23 cellular contexts compared by ENCODE assay signal in the genomic region with DNA sequence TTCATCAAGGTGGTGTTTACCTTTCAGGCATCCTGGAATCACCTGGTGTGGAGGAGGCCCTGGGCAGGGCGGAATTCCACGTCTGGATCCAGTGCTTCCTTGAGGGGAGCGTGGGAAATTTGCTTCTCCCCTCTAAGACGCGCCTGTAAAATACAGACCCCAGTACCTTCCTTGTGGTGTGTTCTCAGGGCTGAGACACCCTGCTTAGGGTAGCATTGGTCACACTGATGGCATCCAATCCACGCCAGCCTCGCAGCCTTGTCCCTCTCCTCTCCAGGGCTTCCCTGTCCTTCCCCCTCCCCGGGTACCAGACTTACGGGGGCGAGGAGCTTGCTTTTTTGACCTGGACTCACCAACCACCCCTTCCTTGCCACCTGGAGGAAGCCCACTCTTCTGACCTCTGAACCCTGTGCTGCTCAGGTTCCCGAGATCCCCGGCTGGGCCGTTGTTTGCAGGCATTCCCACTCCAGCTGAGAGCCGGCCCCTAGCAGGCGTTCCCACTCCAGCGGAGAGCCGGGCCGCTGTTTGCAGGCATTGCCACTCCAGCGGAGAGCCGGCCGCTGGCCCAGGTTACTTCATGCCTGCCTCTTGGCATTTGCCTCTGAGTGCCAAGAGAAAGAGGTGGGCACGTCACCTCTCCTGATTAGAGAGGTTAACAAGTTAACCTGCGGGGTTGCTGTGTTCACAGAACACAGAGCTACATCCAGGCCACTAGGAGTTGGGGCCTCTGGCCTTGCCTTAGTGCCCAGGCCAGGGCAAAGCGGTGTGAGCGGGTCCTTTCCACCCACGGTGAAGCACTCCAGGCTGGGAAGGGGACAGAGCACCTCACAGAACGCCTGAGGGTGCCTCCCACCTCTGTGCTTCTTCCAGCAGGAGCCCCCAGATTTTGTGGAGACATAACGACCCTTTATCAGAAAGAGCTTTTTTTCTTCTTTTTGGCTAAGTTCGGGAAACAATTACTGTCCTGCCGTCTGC.
A peak's percentile ranks its signal among the peaks of the same experiment; 100 is the strongest.
DNase-seq lines count a peak whose midpoint lies in the region; ATAC-seq and TF ChIP-seq lines count a peak whose summit lies in the region.
"Had no signal": no experiment of that assay in that cellular context is flagged by ENCODE, and none has a peak within 500 bp of the region (broad histone marks: within the 10 kb centered on the region; RNA-seq: fewer than 3 reads in every experiment).

No MANE protein-coding gene starts in this region.

- no peak for TF ChIP-seq POLR2A in esophagus muscularis mucosa (IDR thresholded peaks at IDR 0.05; ENCODE audit: low read depth)
- TF ChIP-seq POLR2A in stomach (IDR thresholded peaks at IDR 0.05), result no peak

- H3K27ac ChIP-seq in esophagus muscularis mucosa (replicated peaks in 1 of 4), result no peak overlapping the region
- no peak overlapping the region for H3K27ac ChIP-seq in lung (ENCODE audit: low read depth in 1 of 2, low read length in 1 of 2)
- H3K27ac ChIP-seq in stomach, result peak overlapping the region in 1 of 5 donors; percentile 16
- H3K27ac ChIP-seq: 22Rv1, C4-2B, HL-60, KMS-11 had no signal

- no peak for TF ChIP-seq CTCF in esophagus muscularis mucosa (IDR thresholded peaks at IDR 0.05)
- TF ChIP-seq CTCF in lung (IDR thresholded peaks at IDR 0.05; ENCODE audit: control extremely low read depth, extremely low read depth), result no peak
- no peak for TF ChIP-seq CTCF in stomach (IDR thresholded peaks at IDR 0.05)

- 80% methylated on average over 29 of the region's 30 CpGs for WGBS in esophagus muscularis mucosa
- 65 to 73% methylated on average over 30 of the region's 30 CpGs for WGBS in lung, 2 donors
- WGBS in stomach, 5 donors, result 41 to 71% (median 58%) methylated on average over 26 to 30 of the region's 30 CpGs

- peak; percentile 48 for ATAC-seq in lung (ENCODE audit: insufficient read depth, low FRiP score)
- ATAC-seq in GM18870 (IDR thresholded peaks at IDR 0.05; ENCODE audit: unreplicated experiment), result no peak
- ATAC-seq in GM21723 (IDR thresholded peaks at IDR 0.05; ENCODE audit: unreplicated experiment), result no peak
- ATAC-seq in GM18498 (IDR thresholded peaks at IDR 0.05; ENCODE audit: unreplicated experiment), result no peak
- ATAC-seq: CD8-positive, alpha-beta T cell; PC-3; Right ventricle myocardium inferior had no signal

- H3K4me1 ChIP-seq in esophagus muscularis mucosa (no peaks in the 10 kb centered on the region), lung (ENCODE audit: control insufficient read depth in 2 of 2, insufficient read depth in 2 of 2, low read length in 2 of 2) (peaks cover 0 to 2% of the 10 kb centered on the region in 2 donors), stomach (peaks cover 5 to 38% (median 23%) of the 10 kb centered on the region in 4 donors)

- intact Hi-C loops in esophagus muscularis mucosa (cut with DNase I) (no loop called here), stomach (cut with DNase I; ENCODE audit: low total_unique reads) (no loop called here)

- DNase-seq in activated CD8-positive, alpha-beta memory T cell treated with anti-CD3 and anti-CD28 coated beads for 24 hours, result peak; percentile 35
- DNase-seq in activated CD8-positive, alpha-beta memory T cell treated with anti-CD3 and anti-CD28 coated beads, Interleukin-2, amount 50 U/mL, for 4 hours, result no peak
- DNase-seq in esophagus muscularis mucosa (ENCODE audit: extremely low spot score) (peak; percentile 57), lung (ENCODE audit: low spot score) (peak; percentile 83), stomach (peak; percentile 69)
- DNase-seq: CD8-positive, alpha-beta T cell; DMS79 treated with DMSO at 0.1 percent for 48 hours; GF-D8; GOT3; MM.1S; NCI-H2029; NCI-H446; NCI-H524 treated with DMSO at 0.1 percent for 48 hours; NCI-H774; PC-3 had no signal

- TF ChIP-seq EP300 in esophagus muscularis mucosa (IDR thresholded peaks at IDR 0.05), result no peak
- no peak for TF ChIP-seq EP300 in stomach (IDR thresholded peaks at IDR 0.05)

- H3K4me3 ChIP-seq in esophagus muscularis mucosa, result no peak overlapping the region
- H3K4me3 ChIP-seq in lung, result no peak overlapping the region
- no peak overlapping the region for H3K4me3 ChIP-seq in stomach

- H3K27me3 ChIP-seq in esophagus muscularis mucosa (peaks cover 0 to 44% (median 0%) of the 10 kb centered on the region in 4 donors), lung (ENCODE audit: control insufficient read depth, insufficient read depth) (no peaks in the 10 kb centered on the region), stomach (peaks cover 0 to 21% (median 0%) of the 10 kb centered on the region in 3 donors)

- no peaks in the 10 kb centered on the region for H3K9me3 ChIP-seq in esophagus muscularis mucosa
- H3K9me3 ChIP-seq in lung (ENCODE audit: control insufficient read depth in 2 of 2, insufficient read depth in 1 of 2, low read length in 1 of 2), result no peaks in the 10 kb centered on the region
- no peaks in the 10 kb centered on the region for H3K9me3 ChIP-seq in stomach

- H3K36me3 ChIP-seq in esophagus muscularis mucosa, result no peaks in the 10 kb centered on the region
- no peaks in the 10 kb centered on the region for H3K36me3 ChIP-seq in lung (ENCODE audit: control insufficient read depth in 2 of 2, insufficient read depth in 2 of 2, low read length in 2 of 2)
- no peaks in the 10 kb centered on the region for H3K36me3 ChIP-seq in stomach
